1 cellular context compared by ENCODE assay signal in genomic region chr7:130063036-130063435, GRCh38.
TF ChIP-seq lines count a peak whose summit lies in the region.

No MANE protein-coding gene starts in this region.

TF ChIP-seq in GM23338, 12 proteins besides CTCF, POLR2A, EP300 and RAD21 (continued from another document):
- no peak for TF ChIP-seq REST (IDR thresholded peaks at IDR 0.05; ENCODE audit: unreplicated experiment)
- TF ChIP-seq ZNF331 (CRISPR knock-in tag; IDR thresholded peaks at IDR 0.05; ENCODE audit: low read depth): no peak
- TF ChIP-seq JUNB (IDR thresholded peaks at IDR 0.05; ENCODE audit: unreplicated experiment): no peak
- no peak for TF ChIP-seq ZNF462 (CRISPR knock-in tag; IDR thresholded peaks at IDR 0.05)
- no peak for TF ChIP-seq CREB1 (CRISPR knock-in tag; IDR thresholded peaks at IDR 0.05; ENCODE audit: low read depth)
